In the genomic region with DNA sequence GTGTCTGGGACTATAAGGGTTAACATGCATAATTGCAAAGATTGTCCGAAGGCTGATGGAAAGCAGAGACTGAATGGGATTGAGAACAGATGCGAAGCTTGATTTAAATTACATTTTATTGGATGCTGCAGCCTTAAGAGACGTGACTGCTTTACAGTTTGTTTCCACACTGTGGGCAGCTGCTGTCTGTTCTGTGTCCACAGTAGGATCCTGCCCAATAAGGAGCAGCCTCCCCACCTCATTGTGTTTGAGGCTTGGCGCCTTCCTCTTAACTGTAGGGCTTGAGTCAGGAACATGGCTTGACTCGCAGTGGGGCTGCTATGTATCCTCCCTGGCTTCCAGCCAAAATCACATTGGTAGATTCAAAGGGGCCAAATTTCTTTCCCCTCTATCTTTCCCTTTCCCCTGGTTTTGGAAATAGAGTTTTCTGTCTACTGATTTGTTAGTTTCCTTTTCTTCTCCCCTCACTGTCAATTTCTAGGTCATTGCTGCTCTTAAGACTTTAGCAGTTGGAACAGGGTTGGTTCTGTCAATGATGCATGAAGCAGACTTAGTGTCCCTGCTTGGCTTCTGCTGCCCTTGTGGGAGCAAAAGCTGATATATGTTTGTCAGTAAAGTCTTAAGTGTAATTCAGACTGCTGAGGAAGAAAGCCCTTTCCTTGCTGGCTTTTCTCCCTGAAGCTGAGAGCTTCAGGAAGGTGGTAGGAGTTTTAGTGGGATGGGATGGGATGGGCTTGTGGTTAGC, we compare ENCODE assay signal across 11 cellular contexts. TPM values are rescaled to one million over a fixed set of nuclear protein-coding genes. Genes with fewer than 3 reads are reported as not detected.
DNase-seq lines count a peak whose midpoint lies in the region; ATAC-seq, FAIRE-seq and TF ChIP-seq lines count a peak whose summit lies in the region.
"Had no signal": no experiment of that assay in that cellular context is flagged by ENCODE, and none has a peak within 500 bp of the region (broad histone marks: within the 10 kb centered on the region; RNA-seq: fewer than 3 reads in every experiment).

No MANE protein-coding gene starts in this region.

- H3K36me3 ChIP-seq in IMR-90 (ENCODE audit: control insufficient read depth, insufficient read depth, low read length) (no peaks in the 10 kb centered on the region; the same call in 1 of the 2 replicates), HepG2 (replicated peaks in 1 of 2; ENCODE audit: control insufficient read depth in 1 of 2, insufficient read depth in 2 of 2, low read length in 2 of 2) (peaks cover 6 to 42% of the 10 kb centered on the region in 2 experiments), OCI-LY7 (ENCODE audit: insufficient read depth, low read length) (peaks cover 66% of the 10 kb centered on the region), small intestine (ENCODE audit: control insufficient read depth in 2 of 2, insufficient read depth in 2 of 2, low read length in 2 of 2) (no peaks in the 10 kb centered on the region)
- H3K36me3 ChIP-seq in CD8-positive, alpha-beta memory T cell (ENCODE audit: insufficient read depth, low read length): no peaks in the 10 kb centered on the region

- no peak overlapping the region for H4K5ac ChIP-seq in IMR-90 (ENCODE audit: low read depth, low read length)

- H3K4me3 Mint-ChIP-seq in CD8-positive, alpha-beta memory T cell: no peak overlapping the region

- H3K27ac Mint-ChIP-seq in CD8-positive, alpha-beta memory T cell: peak overlapping the region in 4 of 8 donors; percentile 8 to 41 (median 21)

- peak overlapping the region; percentile 60 for H3K4ac ChIP-seq in IMR-90 (ENCODE audit: low read depth, low read length)

- H4K20me1 ChIP-seq in IMR-90 (ENCODE audit: insufficient read depth, low read length): peaks cover 15% of the 10 kb centered on the region; the same call in 1 of the 2 replicates
- no peaks in the 10 kb centered on the region for H4K20me1 ChIP-seq in HepG2 (ENCODE audit: insufficient read depth, low read length)
- peaks cover 18% of the 10 kb centered on the region; the same call in 1 of the 2 replicates for H4K20me1 ChIP-seq in OCI-LY7 (ENCODE audit: insufficient read depth, low read length)

- H2AK9ac ChIP-seq in IMR-90 (replicated peaks; ENCODE audit: low read depth, low read length, poor library complexity): no peak overlapping the region

- ATAC-seq in A549 (no peak), IMR-90 (ENCODE audit: low read depth) (peak; percentile 11; the same call in 1 of the 2 replicates), HepG2 (no peak)

- H2AFZ ChIP-seq in IMR-90 (replicated peaks; ENCODE audit: low read length, poor library complexity) (no peak overlapping the region), HepG2 (ENCODE audit: low read length) (no peak overlapping the region), OCI-LY7 (ENCODE audit: low read length) (no peak overlapping the region)

- H4K91ac ChIP-seq in IMR-90 (ENCODE audit: insufficient read depth, low read depth, low read length): peak overlapping the region; percentile 33; the same call in 1 of the 2 replicates

- H3K27me3 Mint-ChIP-seq in CD8-positive, alpha-beta memory T cell: no peaks in the 10 kb centered on the region

- H3K56ac ChIP-seq in IMR-90 (ENCODE audit: extremely low read depth, insufficient read depth, low read length): no peak overlapping the region

- TF ChIP-seq CTCF in A549 (IDR thresholded peaks at IDR 0.05) (no peak), IMR-90 (conservative IDR thresholded peaks at IDR 0.05; ENCODE audit: low read depth, low read length) (no peak), astrocyte of the spinal cord (IDR thresholded peaks at IDR 0.05; ENCODE audit: low read depth, low read length) (no peak), HepG2 (CRISPR knock-in tag; IDR thresholded peaks at IDR 0.05) (no peak), OCI-LY7 (conservative IDR thresholded peaks at IDR 0.05; ENCODE audit: low read length) (no peak)

- H3K9ac ChIP-seq in IMR-90 (ENCODE audit: low read depth, low read length) (no peak overlapping the region), HepG2 (ENCODE audit: insufficient read depth, low read depth, low read length) (no peak overlapping the region)

- H3K4me1 Mint-ChIP-seq in CD8-positive, alpha-beta memory T cell: peaks cover 11 to 17% (median 16%) of the 10 kb centered on the region in 3 donors

- peak overlapping the region; percentile 17 to 47; a peak in 4 of 6 replicates for H3K27ac ChIP-seq in A549
- H3K27ac ChIP-seq in IMR-90 (ENCODE audit: insufficient read depth, low read length): no peak overlapping the region
- no peak overlapping the region for H3K27ac ChIP-seq in HepG2 (ENCODE audit: extremely low read length, insufficient read depth, low read length)
- H3K27ac ChIP-seq in OCI-LY7 (ENCODE audit: low read depth, low read length, poor library complexity, severe bottlenecking): no peak overlapping the region
- no peak overlapping the region for H3K27ac ChIP-seq in CD8-positive, alpha-beta memory T cell (ENCODE audit: low read depth, low read length)
- peak overlapping the region in 1 of 2 donors; percentile 35 for H3K27ac ChIP-seq in small intestine (ENCODE audit: low read depth in 1 of 2, low read length in 1 of 2)
- H3K27ac ChIP-seq: epithelial cell of prostate, HL-60 had no signal

- H3K36me3 Mint-ChIP-seq in CD8-positive, alpha-beta memory T cell: no peaks in the 10 kb centered on the region

- intact Hi-C loops in IMR-90 (cut with micrococcal nuclease) (loop anchor here (1.0 to 5.0 kb wide), 4 partner anchors 39 to 228 kb away; no protein-coding TSS in a partner anchor), HepG2 (cut with micrococcal nuclease; ENCODE audit: unreplicated experiment) (loop anchor here (1.0 to 5.0 kb wide), 3 partner anchors 13 to 113 kb away; partner anchors contain the start of gene TOP2A), OCI-LY7 (cut with micrococcal nuclease; ENCODE audit: unreplicated experiment) (loop anchor here (1.0 to 5.0 kb wide), 2 partner anchors 51 to 228 kb away; no protein-coding TSS in a partner anchor)

- CTCF ChIA-PET in A549 (lab: Yijun Ruan, JAX) (interaction anchor here (0.5 to 50.4 kb wide), 39 partner anchors 1 to 291 kb away, joined by 3 to 2395 read pairs (median 4); partner anchors contain the start of genes CDC6, GJD3, RARA and TOP2A), IMR-90 (lab: Yijun Ruan, JAX) (interaction anchor here (0.5 to 3.0 kb wide), 9 partner anchors 10 to 54 kb away, joined by 3 to 11 read pairs (median 4); no protein-coding TSS in a partner anchor), HepG2 (lab: Yijun Ruan, JAX; ENCODE audit: low intra/inter-chr PET ratio, low total read pairs) (interaction anchor here (0.9 to 8.6 kb wide), 7 partner anchors 13 to 290 kb away, joined by 3 to 157 read pairs (median 4); no protein-coding TSS in a partner anchor), OCI-LY7 (lab: Charles Lee; ENCODE audit: unreplicated experiment) (interaction anchor here (0.6 kb wide), 1 partner anchor 1365 kb away, joined by 3 read pairs; no protein-coding TSS in a partner anchor)
- CTCF ChIA-PET in CD8-positive, alpha-beta memory T cell (lab: Charles Lee): interaction anchor here (0.9 to 17.8 kb wide), 17 partner anchors 8 to 236 kb away, joined by 3 to 365 read pairs (median 6); no protein-coding TSS in a partner anchor

- POLR2A ChIA-PET in A549 (lab: Yijun Ruan, JAX) (interaction anchor here (1.5 to 2.9 kb wide), 2 partner anchors 48 to 51 kb away, joined by 5 to 13 read pairs; no protein-coding TSS in a partner anchor), IMR-90 (lab: Charles Lee; ENCODE audit: unreplicated experiment) (interaction anchor here (1.0 kb wide), 1 partner anchor 140 kb away, joined by 4 read pairs; no protein-coding TSS in a partner anchor), HepG2 (lab: Yijun Ruan, JAX) (interaction anchor here (1.3 to 1.4 kb wide), 2 partner anchors 51 to 52 kb away, joined by 3 to 6 read pairs; no protein-coding TSS in a partner anchor), OCI-LY7 (lab: Charles Lee) (no interaction called here)
- POLR2A ChIA-PET in CD8-positive, alpha-beta memory T cell (lab: Charles Lee): interaction anchor here (0.8 to 1.4 kb wide), 3 partner anchors 19 to 52 kb away, joined by 3 to 5 read pairs (median 3); no protein-coding TSS in a partner anchor

- peak overlapping the region; percentile 17; the same call in 1 of the 2 replicates for H3K14ac ChIP-seq in IMR-90 (replicated peaks; ENCODE audit: low read depth, low read length)

- H3K4me3 ChIP-seq in A549 (no peak overlapping the region), IMR-90 (ENCODE audit: insufficient read depth, low read depth, low read length) (no peak overlapping the region), astrocyte of the spinal cord (ENCODE audit: low read depth, low read length) (no peak overlapping the region), HepG2 (replicated peaks in 1 of 3; ENCODE audit: insufficient read depth in 1 of 3, low read depth in 2 of 3, low read length in 3 of 3) (no peak overlapping the region), OCI-LY7 (ENCODE audit: low read depth, low read length, poor library complexity, severe bottlenecking) (no peak overlapping the region), small intestine (ENCODE audit: low read depth in 1 of 2, low read length in 2 of 2) (no peak overlapping the region)
- H3K4me3 ChIP-seq in CD8-positive, alpha-beta memory T cell (ENCODE audit: low read length): no peak overlapping the region

- H3K4me2 ChIP-seq in A549 (no peak overlapping the region), IMR-90 (ENCODE audit: low read depth, low read length) (peak overlapping the region; percentile 2; the same call in 1 of the 2 replicates), HepG2 (ENCODE audit: low read depth, low read length) (no peak overlapping the region), OCI-LY7 (ENCODE audit: low read length) (no peak overlapping the region)

- BruUV-seq in IMR-90 (replicated peaks; lab: Mats Ljungman, UMichigan) (no TSS peak), HepG2 (replicated peaks; lab: Mats Ljungman, UMichigan) (TSS peak; percentile 32), OCI-LY7 (replicated peaks; lab: Mats Ljungman, UMichigan) (no TSS peak)

- 0 out of 3 replicates have a peak overlapping the region, but pooled peaks have one; percentile 8 for H2BK15ac ChIP-seq in IMR-90 (ENCODE audit: low read depth, low read length)

- H3K9me3 Mint-ChIP-seq in CD8-positive, alpha-beta memory T cell: no peaks in the 10 kb centered on the region

- peak overlapping the region; percentile 9; the same call in 1 of the 2 replicates for H2BK20ac ChIP-seq in IMR-90 (ENCODE audit: low read depth, low read length)

- FAIRE-seq in A549 (lab: Jason Lieb, UNC) (no peak), HepG2 (lab: Jason Lieb, UNC) (no peak), small intestine (lab: Jason Lieb, UNC) (no peak)
- FAIRE-seq: D721Med had no signal

- H2BK120ac ChIP-seq in IMR-90 (ENCODE audit: low read depth, low read length): peak overlapping the region; percentile 12; the same call in 1 of the 2 replicates

- in situ Hi-C loops in IMR-90 (cut with MboI; ENCODE audit: low sequenced_read_pairs): loop anchor here (5.0 kb wide), 2 partner anchors 48 to 233 kb away; no protein-coding TSS in a partner anchor
- in situ Hi-C loops in astrocyte of the spinal cord (cut with HindIII; ENCODE audit: low sequenced_read_pairs): loop anchor here (10.0 kb wide), 1 partner anchor 61 kb away; the partner anchor contains the start of gene GJD3
- in situ Hi-C loops in HepG2 (cut with HindIII; ENCODE audit: extremely low pct_ligation_motif_present, low pct_unique_long_range_greater_than_20kb): no loop called here

- peak overlapping the region; percentile 73; the same call in 1 of the 2 replicates for H2AK5ac ChIP-seq in IMR-90 (ENCODE audit: low read depth, low read length)

- TF ChIP-seq RAD21 in A549 (conservative IDR thresholded peaks at IDR 0.05 in 1 of 2, IDR thresholded peaks at IDR 0.05 in 1 of 2): no peak
- TF ChIP-seq RAD21 in IMR-90 (IDR thresholded peaks at IDR 0.05; ENCODE audit: low read length): no peak
- TF ChIP-seq RAD21 in HepG2 (CRISPR knock-in tag; IDR thresholded peaks at IDR 0.05): no peak

- peak overlapping the region; percentile 26 for H3K23ac ChIP-seq in IMR-90 (ENCODE audit: low read depth, low read length)

- no peak for TF ChIP-seq EP300 in A549 (IDR thresholded peaks at IDR 0.05)
- TF ChIP-seq EP300 in HepG2 (IDR thresholded peaks at IDR 0.05; ENCODE audit: low read depth in 2 of 2, low read length in 2 of 2): no peak
- TF ChIP-seq EP300 in HepG2 (CRISPR knock-in tag; IDR thresholded peaks at IDR 0.05; ENCODE audit: borderline replicate concordance): no peak

- H3K9me3 ChIP-seq in A549 (no peaks in the 10 kb centered on the region), IMR-90 (ENCODE audit: control insufficient read depth, insufficient read depth, low read length) (no peaks in the 10 kb centered on the region), HepG2 (ENCODE audit: low read length) (no peaks in the 10 kb centered on the region), OCI-LY7 (ENCODE audit: low read length) (no peaks in the 10 kb centered on the region), small intestine (ENCODE audit: control insufficient read depth, low read depth) (no peaks in the 10 kb centered on the region)
- H3K9me3 ChIP-seq in CD8-positive, alpha-beta memory T cell (ENCODE audit: low read length): no peaks in the 10 kb centered on the region

- dilution Hi-C loops in IMR-90 (cut with HindIII; ENCODE audit: low sequenced_read_pairs, unreplicated experiment): no loop called here

- no peaks in the 10 kb centered on the region for H3K9me2 ChIP-seq in OCI-LY7 (ENCODE audit: insufficient read depth, low read length)

- peak overlapping the region in 1 of 2 experiments; percentile 17; a peak in 1 of 4 replicates for H4K8ac ChIP-seq in IMR-90 (ENCODE audit: low read depth in 2 of 2, low read length in 2 of 2)

- H3K18ac ChIP-seq in IMR-90 (ENCODE audit: low read depth, low read length): no peak overlapping the region; the same call in 1 of the 2 replicates

- peak overlapping the region; percentile 42 for H2BK5ac ChIP-seq in IMR-90 (ENCODE audit: low read depth, low read length, poor library complexity, severe bottlenecking)

- H3K4me1 ChIP-seq in A549: peaks cover 45% of the 10 kb centered on the region
- H3K4me1 ChIP-seq in IMR-90 (ENCODE audit: control insufficient read depth, insufficient read depth, low read length): peaks cover 35% of the 10 kb centered on the region
- H3K4me1 ChIP-seq in HepG2 (ENCODE audit: insufficient read depth, low read length): peaks cover 29% of the 10 kb centered on the region
- peaks cover 8% of the 10 kb centered on the region for H3K4me1 ChIP-seq in OCI-LY7 (ENCODE audit: insufficient read depth, low read length, poor library complexity, severe bottlenecking)
- H3K4me1 ChIP-seq in CD8-positive, alpha-beta memory T cell (ENCODE audit: insufficient read depth, low read length): peaks cover 36% of the 10 kb centered on the region
- peaks cover 8 to 14% of the 10 kb centered on the region in 2 donors for H3K4me1 ChIP-seq in small intestine (ENCODE audit: control insufficient read depth in 2 of 2, insufficient read depth in 1 of 2, low read depth in 1 of 2, low read length in 1 of 2)

- DNase-seq in A549 (ENCODE audit: low read depth in 1 of 2, low spot score in 1 of 2): no peak
- DNase-seq in IMR-90: peak; percentile 50
- DNase-seq in astrocyte of the spinal cord (ENCODE audit: low read depth, low spot score): peak; percentile 82
- no peak for DNase-seq in HepG2 (ENCODE audit: low spot score)
- no peak for DNase-seq in HCEC 1CT
- no peak for DNase-seq in OCI-LY7 (ENCODE audit: low spot score)
- DNase-seq in CD8-positive, alpha-beta memory T cell: no peak
- no peak for DNase-seq in small intestine

- TF ChIP-seq POLR2A in A549 (IDR thresholded peaks at IDR 0.05; ENCODE audit: low read length) (no peak), IMR-90 (IDR thresholded peaks at IDR 0.05; ENCODE audit: low read depth, low read length) (no peak), HepG2 (IDR thresholded peaks at IDR 0.05; ENCODE audit: insufficient read depth in 1 of 2, low read depth in 2 of 2, low read length in 2 of 2) (no peak)

- H3K9me1 ChIP-seq in IMR-90 (ENCODE audit: insufficient read depth, low read length): peaks cover 15% of the 10 kb centered on the region

- H3K79me2 ChIP-seq in HepG2 (ENCODE audit: insufficient read depth, low read length) (no peaks in the 10 kb centered on the region), OCI-LY7 (ENCODE audit: insufficient read depth, low read depth, low read length) (no peaks in the 10 kb centered on the region)

- H3K27me3 ChIP-seq in IMR-90 (ENCODE audit: control insufficient read depth, insufficient read depth, low read length) (no peaks in the 10 kb centered on the region), HepG2 (ENCODE audit: control insufficient read depth in 1 of 2, insufficient read depth in 2 of 2, low read length in 2 of 2) (no peaks in the 10 kb centered on the region), small intestine (ENCODE audit: control insufficient read depth in 2 of 2, insufficient read depth in 2 of 2, low read length in 2 of 2) (no peaks in the 10 kb centered on the region)
- H3K27me3 ChIP-seq in CD8-positive, alpha-beta memory T cell (ENCODE audit: insufficient read depth, low read length, poor library complexity, severe bottlenecking): no peaks in the 10 kb centered on the region

- H3K79me1 ChIP-seq in IMR-90 (ENCODE audit: low read depth in 1 of 2, low read length in 2 of 2): peaks cover 0 to 20% of the 10 kb centered on the region in 2 experiments; a peak in 2 of 4 replicates

- WGBS in A549 (ENCODE audit: missing lambda C conversion rate): 82% methylated on average over 5 of the region's 5 CpGs
- 50% methylated on average over 1 of the region's 5 CpGs; no CpG with 5 or more reads in 1 of the 2 experiments for WGBS in IMR-90 (ENCODE audit: extremely low coverage in 2 of 2, insufficient read length in 1 of 2), 2 experiments
- WGBS in HepG2 (ENCODE audit: low lambda C conversion rate): 98% methylated on average over 5 of the region's 5 CpGs
- 58 to 80% (median 76%) methylated on average over 5 of the region's 5 CpGs for WGBS in small intestine, 3 donors

RNA-seq across cellular contexts. Expression of gene RARA, which starts 5.1 kb away (rescaled TPM):
- polyA plus RNA-seq in A549 (2011; rRNA removed): 8.6 and 9.9 TPM in 2 replicates
- polyA plus RNA-seq in A549 (2012; cell fraction: cytosol; rRNA removed): 6.5 and 11.0 TPM in 2 replicates
- polyA plus RNA-seq in A549 (2012; cell fraction: nucleus; rRNA removed): 17.6 and 21.1 TPM in 2 replicates
- polyA plus RNA-seq in A549 (2017; fragmentation: RNase III; extraction: RNeasy Plus Mini Kit Qiagen cat#74134 plus additional on column Dnase treatment): 17.2 to 18.5 TPM (median 17.9 TPM) in 3 replicates
- 11.6 and 12.9 TPM in 2 replicates for polyA minus RNA-seq in A549 (2011; rRNA and poly(A)+ RNA removed)
- 7.2 and 9.0 TPM in 2 replicates for total RNA-seq in IMR-90 (2012; rRNA removed)
- polyA plus RNA-seq in IMR-90 (2012; rRNA removed): 12.7 and 13.6 TPM in 2 replicates
- polyA plus RNA-seq in IMR-90 (2012; cell fraction: cytosol; rRNA removed): 11.3 and 18.9 TPM in 2 replicates
- polyA plus RNA-seq in IMR-90 (2012; cell fraction: nucleus; rRNA removed; ENCODE audit: low replicate concordance): 11.5 and 14.7 TPM in 2 replicates
- 8.6 and 8.9 TPM in 2 replicates for total RNA-seq in HepG2 (2016; rRNA removed; fragmentation: Illumina TruSeq; extraction: Trizol)
- total RNA-seq in HepG2 (2016; cell fraction: cytosol; rRNA removed; fragmentation: Illumina TruSeq; extraction: Trizol; ENCODE audit: low read depth): 3.2 and 3.7 TPM in 2 replicates
- total RNA-seq in HepG2 (2016; cell fraction: insoluble cytoplasmic fraction; rRNA removed; fragmentation: Illumina TruSeq; extraction: Trizol): 6.7 and 9.5 TPM in 2 replicates
- total RNA-seq in HepG2 (2016; cell fraction: membrane; rRNA removed; fragmentation: Illumina TruSeq; extraction: Trizol): 8.2 and 11.1 TPM in 2 replicates
- total RNA-seq in HepG2 (2016; cell fraction: nucleus; rRNA removed; fragmentation: Illumina TruSeq; extraction: Trizol): 6.0 and 7.0 TPM in 2 replicates
- polyA plus RNA-seq in HepG2 (2011; rRNA removed): 6.0 and 6.4 TPM in 2 replicates
- 2.2 and 3.8 TPM in 2 replicates for polyA plus RNA-seq in HepG2 (2011; cell fraction: cytosol; rRNA removed)
- 13.2 and 13.3 TPM in 2 replicates for polyA plus RNA-seq in HepG2 (2011; cell fraction: nucleus; rRNA removed)
- 15.4 and 16.1 TPM in 2 replicates for polyA plus RNA-seq in HepG2 (2012)
- polyA plus RNA-seq in HepG2 (2016; cell fraction: cytosol; fragmentation: Illumina TruSeq; extraction: Trizol; ENCODE audit: low read depth): 3.8 and 5.4 TPM in 2 replicates
- polyA plus RNA-seq in HepG2 (2016; cell fraction: insoluble cytoplasmic fraction; fragmentation: Illumina TruSeq; extraction: Trizol; ENCODE audit: low read depth): 12.7 and 17.8 TPM in 2 replicates
- polyA plus RNA-seq in HepG2 (2016; cell fraction: membrane; fragmentation: Illumina TruSeq; extraction: Trizol; ENCODE audit: low read depth): 9.6 and 13.8 TPM in 2 replicates
- polyA plus RNA-seq in HepG2 (2016; cell fraction: nucleus; fragmentation: Illumina TruSeq; extraction: Trizol; ENCODE audit: insufficient read depth, low read depth): 19.0 and 19.4 TPM in 2 replicates
- 6.4 and 11.7 TPM in 2 replicates for polyA minus RNA-seq in HepG2 (2011; rRNA and poly(A)+ RNA removed; ENCODE audit: low replicate concordance)
- 6.7 and 8.2 TPM in 2 replicates for polyA minus RNA-seq in HepG2 (2011; cell fraction: cytosol; rRNA and poly(A)+ RNA removed)
- 5.2 and 6.7 TPM in 2 replicates for polyA minus RNA-seq in HepG2 (2011; cell fraction: nucleus; rRNA and poly(A)+ RNA removed)
- total RNA-seq in OCI-LY7 (2014; rRNA removed; shearing (Covaris generic)): 3.1 and 5.7 TPM in 2 replicates
- total RNA-seq in OCI-LY7 (2022): 8.0 and 8.6 TPM in 2 replicates
- 10 to 100 TPM; 37.4 to 37.8 TPM for total RNA-seq in CD8-positive, alpha-beta memory T cell
- polyA plus RNA-seq in CD8-positive, alpha-beta memory T cell: 14.0 TPM
- 10 to 100 TPM; 28.8 to 40.7 (median 39.2) TPM for polyA plus RNA-seq in small intestine

RNA-seq across cellular contexts. Expression of gene CDC6, which starts 16.2 kb away (rescaled TPM):
- polyA plus RNA-seq in A549 (2011; rRNA removed) (71.4 and 79.5 TPM in 2 replicates), A549 (2017; fragmentation: RNase III; extraction: RNeasy Plus Mini Kit Qiagen cat#74134 plus additional on column Dnase treatment) (66.6 to 67.5 TPM (median 67.0 TPM) in 3 replicates), IMR-90 (2012; rRNA removed) (13.8 and 15.3 TPM in 2 replicates), HepG2 (2011; rRNA removed) (10.7 and 17.4 TPM in 2 replicates), small intestine (10 to 100 TPM in 1 of 3 donors, 1 to 10 TPM in 2; 2.5 to 10.7 (median 3.8) TPM)
- polyA plus RNA-seq in A549 (2012; cell fraction: cytosol; rRNA removed): 41.7 and 44.4 TPM in 2 replicates
- 29.8 and 45.7 TPM in 2 replicates for polyA plus RNA-seq in A549 (2012; cell fraction: nucleus; rRNA removed)
- polyA minus RNA-seq in A549 (2011; rRNA and poly(A)+ RNA removed): 27.0 and 28.3 TPM in 2 replicates
- total RNA-seq in IMR-90 (2012; rRNA removed) (25.6 and 27.8 TPM in 2 replicates), HepG2 (2016; rRNA removed; fragmentation: Illumina TruSeq; extraction: Trizol) (114 and 154 TPM in 2 replicates), OCI-LY7 (2022) (132 and 156 TPM in 2 replicates)
- 4.2 and 16.4 TPM in 2 replicates for polyA plus RNA-seq in IMR-90 (2012; cell fraction: cytosol; rRNA removed)
- polyA plus RNA-seq in IMR-90 (2012; cell fraction: nucleus; rRNA removed; ENCODE audit: low replicate concordance): 3.9 and 9.1 TPM in 2 replicates
- 24.3 and 27.3 TPM in 2 replicates for total RNA-seq in HepG2 (2016; cell fraction: cytosol; rRNA removed; fragmentation: Illumina TruSeq; extraction: Trizol; ENCODE audit: low read depth)
- 117 and 162 TPM in 2 replicates for total RNA-seq in HepG2 (2016; cell fraction: insoluble cytoplasmic fraction; rRNA removed; fragmentation: Illumina TruSeq; extraction: Trizol)
- 42.3 and 51.8 TPM in 2 replicates for total RNA-seq in HepG2 (2016; cell fraction: membrane; rRNA removed; fragmentation: Illumina TruSeq; extraction: Trizol)
- total RNA-seq in HepG2 (2016; cell fraction: nucleus; rRNA removed; fragmentation: Illumina TruSeq; extraction: Trizol): 89.2 and 89.6 TPM in 2 replicates
- 6.9 and 8.8 TPM in 2 replicates for polyA plus RNA-seq in HepG2 (2011; cell fraction: cytosol; rRNA removed)
- polyA plus RNA-seq in HepG2 (2011; cell fraction: nucleus; rRNA removed): 9.6 and 11.4 TPM in 2 replicates
- polyA plus RNA-seq in HepG2 (2012): 8.4 and 23.9 TPM in 2 replicates
- 12.0 and 14.2 TPM in 2 replicates for polyA plus RNA-seq in HepG2 (2016; cell fraction: cytosol; fragmentation: Illumina TruSeq; extraction: Trizol; ENCODE audit: low read depth)
- polyA plus RNA-seq in HepG2 (2016; cell fraction: insoluble cytoplasmic fraction; fragmentation: Illumina TruSeq; extraction: Trizol; ENCODE audit: low read depth): 133 and 135 TPM in 2 replicates
- polyA plus RNA-seq in HepG2 (2016; cell fraction: membrane; fragmentation: Illumina TruSeq; extraction: Trizol; ENCODE audit: low read depth): 15.3 and 18.9 TPM in 2 replicates
- 98.6 and 99.5 TPM in 2 replicates for polyA plus RNA-seq in HepG2 (2016; cell fraction: nucleus; fragmentation: Illumina TruSeq; extraction: Trizol; ENCODE audit: insufficient read depth, low read depth)
- 8.7 and 50.8 TPM in 2 replicates for polyA minus RNA-seq in HepG2 (2011; rRNA and poly(A)+ RNA removed; ENCODE audit: low replicate concordance)
- 9.4 and 10.7 TPM in 2 replicates for polyA minus RNA-seq in HepG2 (2011; cell fraction: cytosol; rRNA and poly(A)+ RNA removed)
- polyA minus RNA-seq in HepG2 (2011; cell fraction: nucleus; rRNA and poly(A)+ RNA removed): 31.5 and 47.0 TPM in 2 replicates
- total RNA-seq in OCI-LY7 (2014; rRNA removed; shearing (Covaris generic)): 72.3 and 75.2 TPM in 2 replicates
- 100 to 1,000 TPM; 107 to 110 TPM for total RNA-seq in CD8-positive, alpha-beta memory T cell
- polyA plus RNA-seq in CD8-positive, alpha-beta memory T cell: 0.49 TPM

Comparison
In these comparisons a context has a peak if more than half of its experiments do, and no peak if none do; other contexts are left out.
1. DNase-seq: peak in IMR-90 (single experiment) and astrocyte of the spinal cord (single experiment); none in A549 (0 of 2), HepG2 (single experiment), HCEC 1CT (single experiment), OCI-LY7 (single experiment), CD8-positive, alpha-beta memory T cell (0 of 5) and small intestine (single experiment).
2. H3K27ac ChIP-seq: peak in A549 (2 of 2); none in IMR-90 (single experiment), HepG2 (single experiment), OCI-LY7 (single experiment) and CD8-positive, alpha-beta memory T cell (single experiment).